Comparison of ENCODE assay signal across 1 cellular context in genomic region chr6:159334068-159334467, GRCh38.
"Had no signal": no experiment of that assay in that cellular context is flagged by ENCODE, and none has a peak within 500 bp of the region (broad histone marks: within the 10 kb centered on the region; RNA-seq: fewer than 3 reads in every experiment).

No MANE protein-coding gene starts in this region.

- ATAC-seq: GM12878 had no signal

- H3K4me3 ChIP-seq: GM12878 had no signal
